In the genomic region with DNA sequence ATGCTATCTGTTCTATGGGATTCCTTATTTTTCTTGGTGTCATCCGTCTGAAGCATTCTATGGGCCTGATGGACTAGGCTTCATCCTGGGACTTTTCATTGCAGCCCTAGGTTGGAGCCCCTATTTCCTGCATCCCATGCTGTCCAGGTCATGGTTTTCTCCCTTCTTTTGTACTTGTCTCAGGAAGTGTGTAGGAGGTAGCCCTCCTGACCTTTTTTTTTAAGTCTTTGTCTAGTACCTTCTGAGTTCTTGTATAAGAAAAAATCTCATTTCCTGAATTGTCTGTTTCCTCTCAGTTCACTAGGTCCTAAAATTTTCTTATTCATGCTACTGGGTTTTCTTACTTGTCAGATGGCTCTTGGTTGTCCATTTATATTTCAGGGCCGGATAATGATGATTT, we compare ENCODE assay signal across 18 cellular contexts. TPM values are rescaled to one million over a fixed set of nuclear protein-coding genes. Genes with fewer than 3 reads are reported as not detected.
DNase-seq lines count a peak whose midpoint lies in the region; ATAC-seq and TF ChIP-seq lines count a peak whose summit lies in the region.
"Had no signal": no experiment of that assay in that cellular context is flagged by ENCODE, and none has a peak within 500 bp of the region (broad histone marks: within the 10 kb centered on the region; RNA-seq: fewer than 3 reads in every experiment).

No MANE protein-coding gene starts in this region.

- WGBS in liver, result 88% methylated on average over 2 of the region's 2 CpGs
- WGBS in right lobe of liver (ENCODE audit: insufficient coverage, low coverage, low lambda C conversion rate, missing lambda C conversion rate), result 52% methylated on average over 2 of the region's 2 CpGs
- 74 to 89% (median 80%) methylated on average over 2 of the region's 2 CpGs for WGBS in adrenal gland, 4 donors

- H3K36me3 ChIP-seq in liver (ENCODE audit: control insufficient read depth in 4 of 4, insufficient read depth in 3 of 4, low read depth in 1 of 4, low read length in 3 of 4), result peaks cover 2 to 20% (median 13%) of the 10 kb centered on the region in 4 donors
- peaks cover 0 to 29% (median 8%) of the 10 kb centered on the region in 4 donors for H3K36me3 ChIP-seq in right lobe of liver
- peaks cover 0 to 30% of the 10 kb centered on the region in 2 donors for H3K36me3 ChIP-seq in adrenal gland (replicated peaks in 1 of 2)

- H3K27ac ChIP-seq in liver (ENCODE audit: low read depth in 1 of 2, low read length in 2 of 2), result no peak overlapping the region
- no peak overlapping the region for H3K27ac ChIP-seq in right lobe of liver
- peak overlapping the region; percentile 27; the same call in 1 of the 2 replicates for H3K27ac ChIP-seq in VCaP
- H3K27ac ChIP-seq in adrenal gland, result no peak overlapping the region
- H3K27ac ChIP-seq: body of pancreas, suprapubic skin had no signal

- H3K4me1 ChIP-seq in liver (ENCODE audit: control insufficient read depth in 4 of 4, insufficient read depth in 4 of 4, low read length in 3 of 4) (peaks cover 10 to 33% (median 12%) of the 10 kb centered on the region in 4 donors), right lobe of liver (peaks cover 0 to 36% (median 5%) of the 10 kb centered on the region in 4 donors), adrenal gland (replicated peaks in 1 of 2) (peaks cover 14 to 48% of the 10 kb centered on the region in 2 donors)

- intact Hi-C loops in right lobe of liver (cut with DNase I), result no loop called here
- intact Hi-C loops in adrenal gland (cut with DNase I), result no loop called here

- H3K36me3 Mint-ChIP-seq in immature natural killer cell, result peaks cover 0 to 25% (median 2%) of the 10 kb centered on the region in 3 donors
- peaks cover 23% of the 10 kb centered on the region for H3K36me3 Mint-ChIP-seq in type B pancreatic cell

- TF ChIP-seq CTCF in liver (IDR thresholded peaks at IDR 0.05; ENCODE audit: low read depth, low read length, missing input control), result no peak
- TF ChIP-seq CTCF in right lobe of liver (IDR thresholded peaks at IDR 0.05), result no peak
- no peak for TF ChIP-seq CTCF in VCaP (conservative IDR thresholded peaks at IDR 0.05)
- no peak for TF ChIP-seq CTCF in type B pancreatic cell (conservative IDR thresholded peaks at IDR 0.05)
- no peak for TF ChIP-seq CTCF in adrenal gland (IDR thresholded peaks at IDR 0.05)

- H3K27me3 ChIP-seq in liver (ENCODE audit: control insufficient read depth in 4 of 4, insufficient read depth in 4 of 4, low read length in 3 of 4) (no peaks in the 10 kb centered on the region), right lobe of liver (no peaks in the 10 kb centered on the region), adrenal gland (no peaks in the 10 kb centered on the region)
- H3K27me3 ChIP-seq: body of pancreas, suprapubic skin had no signal

- H3K27me3 Mint-ChIP-seq in immature natural killer cell (ENCODE audit: low read depth in 3 of 3), result peaks cover 0 to 6% (median 5%) of the 10 kb centered on the region in 3 donors
- no peaks in the 10 kb centered on the region for H3K27me3 Mint-ChIP-seq in type B pancreatic cell

- H3K4me1 Mint-ChIP-seq in immature natural killer cell, result peaks cover 58 to 87% of the 10 kb centered on the region in 2 donors
- peaks cover 25% of the 10 kb centered on the region for H3K4me1 Mint-ChIP-seq in type B pancreatic cell (ENCODE audit: unreplicated experiment)

- peak overlapping the region; percentile 3 to 64 (median 42) for H3K27ac Mint-ChIP-seq in immature natural killer cell
- peak overlapping the region; percentile 49 for H3K27ac Mint-ChIP-seq in type B pancreatic cell

- no peak overlapping the region for H3K9ac ChIP-seq in liver (ENCODE audit: low read depth in 1 of 2, low read length in 2 of 2)

- ATAC-seq in right lobe of liver (no peak), GM19023 (IDR thresholded peaks at IDR 0.05; ENCODE audit: unreplicated experiment) (no peak), HG02970 (IDR thresholded peaks at IDR 0.05; ENCODE audit: low FRiP score, unreplicated experiment) (no peak)
- ATAC-seq: body of pancreas, HepG2, right cardiac atrium had no signal

- H3K4me3 Mint-ChIP-seq in immature natural killer cell (no peak overlapping the region), type B pancreatic cell (no peak overlapping the region)

- H3K9me3 Mint-ChIP-seq in immature natural killer cell, result no peaks in the 10 kb centered on the region
- no peaks in the 10 kb centered on the region for H3K9me3 Mint-ChIP-seq in type B pancreatic cell

- no peaks in the 10 kb centered on the region for H3K9me3 ChIP-seq in liver (ENCODE audit: control insufficient read depth in 4 of 4, low read length in 3 of 4)
- H3K9me3 ChIP-seq in right lobe of liver, result no peaks in the 10 kb centered on the region
- no peaks in the 10 kb centered on the region for H3K9me3 ChIP-seq in adrenal gland (replicated peaks in 1 of 3)
- H3K9me3 ChIP-seq: body of pancreas, suprapubic skin had no signal

- TF ChIP-seq POLR2A in right lobe of liver (IDR thresholded peaks at IDR 0.05) (no peak), adrenal gland (IDR thresholded peaks at IDR 0.05) (no peak)

- TF ChIP-seq RAD21 in liver (IDR thresholded peaks at IDR 0.05), result no peak

- DNase-seq in right lobe of liver (no peak), immature natural killer cell (no peak), type B pancreatic cell (ENCODE audit: extremely low spot score, unreplicated experiment) (no peak), adrenal gland (no peak)
- DNase-seq: activated CD4-positive, alpha-beta T cell treated with anti-CD3 and anti-CD28 coated beads for 1 hour; body of pancreas; mesenchymal stem cell; NCI-H2081; NCI-H524; right cardiac atrium; SHP77 treated with DMSO at 0.1 percent for 48 hours had no signal

- no peak overlapping the region for H3K4me3 ChIP-seq in liver (ENCODE audit: low read depth in 1 of 3, low read length in 3 of 3)
- H3K4me3 ChIP-seq in right lobe of liver, result no peak overlapping the region
- no peak overlapping the region for H3K4me3 ChIP-seq in adrenal gland
- H3K4me3 ChIP-seq: body of pancreas, suprapubic skin had no signal

TF ChIP-seq in liver, 16 proteins besides CTCF, POLR2A, EP300 and RAD21:
- TF ChIP-seq NR2F2 (IDR thresholded peaks at IDR 0.05), result peak; percentile 13
- TF ChIP-seq, protein P1, sequence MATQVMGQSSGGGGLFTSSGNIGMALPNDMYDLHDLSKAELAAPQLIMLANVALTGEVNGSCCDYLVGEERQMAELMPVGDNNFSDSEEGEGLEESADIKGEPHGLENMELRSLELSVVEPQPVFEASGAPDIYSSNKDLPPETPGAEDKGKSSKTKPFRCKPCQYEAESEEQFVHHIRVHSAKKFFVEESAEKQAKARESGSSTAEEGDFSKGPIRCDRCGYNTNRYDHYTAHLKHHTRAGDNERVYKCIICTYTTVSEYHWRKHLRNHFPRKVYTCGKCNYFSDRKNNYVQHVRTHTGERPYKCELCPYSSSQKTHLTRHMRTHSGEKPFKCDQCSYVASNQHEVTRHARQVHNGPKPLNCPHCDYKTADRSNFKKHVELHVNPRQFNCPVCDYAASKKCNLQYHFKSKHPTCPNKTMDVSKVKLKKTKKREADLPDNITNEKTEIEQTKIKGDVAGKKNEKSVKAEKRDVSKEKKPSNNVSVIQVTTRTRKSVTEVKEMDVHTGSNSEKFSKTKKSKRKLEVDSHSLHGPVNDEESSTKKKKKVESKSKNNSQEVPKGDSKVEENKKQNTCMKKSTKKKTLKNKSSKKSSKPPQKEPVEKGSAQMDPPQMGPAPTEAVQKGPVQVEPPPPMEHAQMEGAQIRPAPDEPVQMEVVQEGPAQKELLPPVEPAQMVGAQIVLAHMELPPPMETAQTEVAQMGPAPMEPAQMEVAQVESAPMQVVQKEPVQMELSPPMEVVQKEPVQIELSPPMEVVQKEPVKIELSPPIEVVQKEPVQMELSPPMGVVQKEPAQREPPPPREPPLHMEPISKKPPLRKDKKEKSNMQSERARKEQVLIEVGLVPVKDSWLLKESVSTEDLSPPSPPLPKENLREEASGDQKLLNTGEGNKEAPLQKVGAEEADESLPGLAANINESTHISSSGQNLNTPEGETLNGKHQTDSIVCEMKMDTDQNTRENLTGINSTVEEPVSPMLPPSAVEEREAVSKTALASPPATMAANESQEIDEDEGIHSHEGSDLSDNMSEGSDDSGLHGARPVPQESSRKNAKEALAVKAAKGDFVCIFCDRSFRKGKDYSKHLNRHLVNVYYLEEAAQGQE (IDR thresholded peaks at IDR 0.05), result no peak

RNA-seq across cellular contexts. Expression of gene NDEL1, which starts 6.0 kb away (rescaled TPM):
- 10 to 100 TPM; 49.1 to 52.3 TPM for total RNA-seq in liver
- 10 to 100 TPM; 15.3 to 21.7 TPM for polyA plus RNA-seq in liver
- total RNA-seq in right lobe of liver, result 10 to 100 TPM; 22.2 to 34.9 (median 28.4) TPM
- 10 to 100 TPM; 37.2 to 75.0 (median 54.4) TPM for polyA plus RNA-seq in immature natural killer cell
- total RNA-seq in type B pancreatic cell (ENCODE audit: low replicate concordance), result 51.4 and 77.9 TPM in 2 replicates
- 100 to 1,000 TPM in 1 of 8 donors, 10 to 100 TPM in 7; 21.9 to 265 (median 47.0) TPM for total RNA-seq in adrenal gland
- 100 to 1,000 TPM in 1 of 3 donors, 10 to 100 TPM in 2; 27.0 to 108 (median 29.4) TPM for polyA plus RNA-seq in adrenal gland

RNA-seq across cellular contexts. Expression of gene RNF222, which starts 44.1 kb away (rescaled TPM):
- not detected for total RNA-seq in liver
- not detected for polyA plus RNA-seq in liver
- not detected for total RNA-seq in right lobe of liver
- polyA plus RNA-seq in immature natural killer cell, result under 1 TPM in 1 of 3 donors, not detected in 2; 0.13 TPM
- total RNA-seq in type B pancreatic cell (ENCODE audit: low replicate concordance), result 0.24 and 1.1 TPM in 2 replicates
- not detected for total RNA-seq in adrenal gland
- polyA plus RNA-seq in adrenal gland, result not detected
- total RNA-seq: body of pancreas, glomerular endothelial cell, HepG2, right cardiac atrium had no signal
- polyA plus RNA-seq: HepG2, right cardiac atrium had no signal

RNA-seq across cellular contexts. Expression of gene RPL26, which starts 58.7 kb away (rescaled TPM):
- total RNA-seq in liver (1,000 to 10,000 TPM in 1 of 2 donors, 100 to 1,000 TPM in 1; 989 to 1,192 TPM), right lobe of liver (1,000 to 10,000 TPM in 2 of 6 experiments, 100 to 1,000 TPM in 4; 467 to 1,753 (median 509) TPM), type B pancreatic cell (ENCODE audit: low replicate concordance) (2,046 and 2,187 TPM in 2 replicates), adrenal gland (1,000 to 10,000 TPM; 1,250 to 3,973 (median 1,788) TPM)
- polyA plus RNA-seq in liver (1,000 to 10,000 TPM in 1 of 2 donors, 100 to 1,000 TPM in 1; 309 to 1,118 TPM), immature natural killer cell (1,000 to 10,000 TPM in 1 of 3 donors, 100 to 1,000 TPM in 2; 683 to 1,109 (median 864) TPM), adrenal gland (1,000 to 10,000 TPM; 1,826 to 2,993 (median 1,941) TPM)
